In the genomic region with DNA sequence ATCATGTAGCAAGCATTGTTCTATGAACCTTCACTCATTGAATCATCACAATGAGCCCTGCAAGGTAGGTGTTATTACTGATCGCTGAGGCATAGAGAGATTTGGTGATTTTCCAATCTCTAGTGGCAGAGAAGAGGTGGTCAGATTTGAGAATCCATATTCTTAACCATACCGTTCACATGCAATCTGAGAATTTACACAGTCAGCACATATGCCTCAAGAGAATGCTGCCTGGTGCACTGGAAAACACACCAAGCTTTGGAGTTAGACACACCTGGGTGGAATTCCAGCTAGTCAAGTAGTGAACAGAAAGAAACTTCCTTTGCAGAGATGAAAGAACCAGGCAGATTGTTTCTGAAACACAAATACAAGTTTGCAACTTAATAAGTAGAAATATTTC, we compare ENCODE assay signal across 1 cellular context.
TF ChIP-seq lines count a peak whose summit lies in the region.

No MANE protein-coding gene starts in this region.

TF ChIP-seq in A549, 52 proteins besides CTCF, POLR2A, EP300 and RAD21:
- TF ChIP-seq, protein P1, sequence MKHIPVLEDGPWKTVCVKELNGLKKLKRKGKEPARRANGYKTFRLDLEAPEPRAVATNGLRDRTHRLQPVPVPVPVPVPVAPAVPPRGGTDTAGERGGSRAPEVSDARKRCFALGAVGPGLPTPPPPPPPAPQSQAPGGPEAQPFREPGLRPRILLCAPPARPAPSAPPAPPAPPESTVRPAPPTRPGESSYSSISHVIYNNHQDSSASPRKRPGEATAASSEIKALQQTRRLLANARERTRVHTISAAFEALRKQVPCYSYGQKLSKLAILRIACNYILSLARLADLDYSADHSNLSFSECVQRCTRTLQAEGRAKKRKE (CRISPR knock-in tag; IDR thresholded peaks at IDR 0.05; ENCODE audit: low read depth): no peak
- TF ChIP-seq CHD4 (IDR thresholded peaks at IDR 0.05; ENCODE audit: borderline replicate concordance) (no peak), MAFK (IDR thresholded peaks at IDR 0.05; ENCODE audit: partially characterized antibody) (peak; percentile 80)
